ENCODE assay signal across 8 cellular contexts in the genomic region with DNA sequence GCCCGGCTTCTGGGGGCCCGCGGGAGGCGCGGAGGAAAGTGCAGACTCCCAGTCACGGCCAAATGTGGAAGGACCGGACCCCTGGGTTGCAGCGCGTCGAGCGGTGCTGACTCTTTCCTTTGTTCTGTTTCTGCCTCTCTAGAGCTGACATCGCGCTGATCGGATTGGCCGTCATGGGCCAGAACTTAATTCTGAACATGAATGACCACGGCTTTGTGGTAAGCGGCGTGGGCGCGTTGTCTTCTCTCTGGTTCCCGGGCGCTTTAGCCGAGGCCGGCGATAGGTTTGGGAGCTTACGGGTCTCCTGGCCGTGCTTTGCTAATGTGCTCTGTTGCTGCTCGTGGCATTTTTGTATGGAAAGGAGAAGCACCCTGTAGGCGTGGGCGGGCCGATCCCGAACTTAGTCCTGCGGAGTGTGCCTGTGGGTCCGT. TPM values are rescaled to one million over a fixed set of nuclear protein-coding genes. Genes with fewer than 3 reads are reported as not detected.
DNase-seq lines count a peak whose midpoint lies in the region; ATAC-seq, FAIRE-seq and TF ChIP-seq lines count a peak whose summit lies in the region.

No MANE protein-coding gene starts in this region.

- H3K27me3 Mint-ChIP-seq in activated naive CD8-positive, alpha-beta T cell treated with anti-CD3 and anti-CD28 coated beads, Interleukin-2, amount 50 U/mL, for 24 hours = no peaks in the 10 kb centered on the region

- peak overlapping the region; percentile 97 for H3K4me3 ChIP-seq in HUES6 (ENCODE audit: low read depth, low read length)
- peak overlapping the region; percentile 90 for H3K4me3 ChIP-seq in psoas muscle

- ATAC-seq in activated naive CD8-positive, alpha-beta T cell treated with anti-CD3 and anti-CD28 coated beads, Interleukin-2, amount 50 U/mL, for 24 hours = no peak
- ATAC-seq in left ventricle myocardium superior (no peak), psoas muscle (no peak), HG02885 (IDR thresholded peaks at IDR 0.05; ENCODE audit: poor library complexity, unreplicated experiment) (no peak), HG03469 (IDR thresholded peaks at IDR 0.05; ENCODE audit: unreplicated experiment) (no peak)

- H3K36me3 ChIP-seq in HUES6 (ENCODE audit: control insufficient read depth, insufficient read depth, low read length) (peaks cover 44% of the 10 kb centered on the region), psoas muscle (ENCODE audit: insufficient read depth in 1 of 2, low read depth in 1 of 2) (peaks cover 0 to 30% of the 10 kb centered on the region in 2 donors)

- TF ChIP-seq CTCF in psoas muscle (IDR thresholded peaks at IDR 0.05) = no peak

- H3K27ac Mint-ChIP-seq in activated naive CD8-positive, alpha-beta T cell treated with anti-CD3 and anti-CD28 coated beads, Interleukin-2, amount 50 U/mL, for 24 hours = peak overlapping the region; percentile 83

- H3K36me3 Mint-ChIP-seq in activated naive CD8-positive, alpha-beta T cell treated with anti-CD3 and anti-CD28 coated beads, Interleukin-2, amount 50 U/mL, for 24 hours (ENCODE audit: low read depth) = peaks cover 31% of the 10 kb centered on the region

- intact Hi-C loops in left ventricle myocardium superior (cut with micrococcal nuclease) = no loop called here
- intact Hi-C loops in psoas muscle (cut with DNase I) = no loop called here

- H3K9me3 ChIP-seq in HUES6 (ENCODE audit: control insufficient read depth, insufficient read depth, low read depth, low read length) (no peaks in the 10 kb centered on the region; the same call in 1 of the 2 replicates), psoas muscle (peaks cover under 1% of the 10 kb centered on the region)

- H3K9ac ChIP-seq in HUES6 (ENCODE audit: low read length) = peak overlapping the region; percentile 94

- WGBS in psoas muscle, 3 donors = 1 to 3% (median 3%) methylated on average over 34 of the region's 34 CpGs

- DNase-seq in EL (peak; percentile 60), left ventricle myocardium superior (peak; percentile 45), psoas muscle (peak in 1 of 2 donors; percentile 41), GM19239 (ENCODE audit: insufficient read length, low spot score) (no peak)
- DNase-seq in activated naive CD8-positive, alpha-beta T cell treated with anti-CD3 and anti-CD28 coated beads, Interleukin-2, amount 50 U/mL, for 24 hours = peak; percentile 34

- peak overlapping the region; percentile 87 for H3K4me3 Mint-ChIP-seq in activated naive CD8-positive, alpha-beta T cell treated with anti-CD3 and anti-CD28 coated beads, Interleukin-2, amount 50 U/mL, for 24 hours

- no peaks in the 10 kb centered on the region for H3K9me3 Mint-ChIP-seq in activated naive CD8-positive, alpha-beta T cell treated with anti-CD3 and anti-CD28 coated beads, Interleukin-2, amount 50 U/mL, for 24 hours

- peaks cover 8% of the 10 kb centered on the region for H3K4me1 ChIP-seq in HUES6 (ENCODE audit: control insufficient read depth, insufficient read depth, low read length)
- H3K4me1 ChIP-seq in psoas muscle = peaks cover 9% of the 10 kb centered on the region

- FAIRE-seq in GM19239 (lab: Jason Lieb, UNC) = no peak

- peaks cover 30% of the 10 kb centered on the region for H3K4me1 Mint-ChIP-seq in activated naive CD8-positive, alpha-beta T cell treated with anti-CD3 and anti-CD28 coated beads, Interleukin-2, amount 50 U/mL, for 24 hours

- H3K27ac ChIP-seq in HUES6 (ENCODE audit: low read depth, low read length) (peak overlapping the region; percentile 93; the same call in 1 of the 2 replicates), psoas muscle (peak overlapping the region; percentile 88)

- H3K27me3 ChIP-seq in HUES6 (ENCODE audit: control insufficient read depth, insufficient read depth, low read length) (no peaks in the 10 kb centered on the region), psoas muscle (ENCODE audit: insufficient read depth in 3 of 3, low read length in 2 of 3) (no peaks in the 10 kb centered on the region)

RNA-seq across cellular contexts. Expression of a gene that starts 0.6 kb away (rescaled TPM):
- 37.9 TPM for total RNA-seq in left ventricle myocardium superior
- 10 to 100 TPM; 25.1 to 39.2 (median 28.4) TPM for total RNA-seq in psoas muscle
- polyA plus RNA-seq in psoas muscle = 10 to 100 TPM; 24.9 to 33.1 (median 29.5) TPM

RNA-seq across cellular contexts. Expression of a gene that starts 30.7 kb away (rescaled TPM):
- 5.5 TPM for total RNA-seq in left ventricle myocardium superior
- 1 to 10 TPM; 2.2 to 7.6 (median 6.6) TPM for total RNA-seq in psoas muscle
- polyA plus RNA-seq in psoas muscle = 10 to 100 TPM in 1 of 3 donors, 1 to 10 TPM in 2; 7.5 to 31.4 (median 7.5) TPM

RNA-seq across cellular contexts. Expression of a gene that starts 50.3 kb away (rescaled TPM):
- not detected for total RNA-seq in left ventricle myocardium superior
- total RNA-seq in psoas muscle = not detected
- polyA plus RNA-seq in psoas muscle = 1 to 10 TPM in 1 of 3 donors, under 1 TPM in 1, not detected in 1; 0.18 to 1.1 TPM
